9 cellular contexts compared by ENCODE assay signal in the genomic region with DNA sequence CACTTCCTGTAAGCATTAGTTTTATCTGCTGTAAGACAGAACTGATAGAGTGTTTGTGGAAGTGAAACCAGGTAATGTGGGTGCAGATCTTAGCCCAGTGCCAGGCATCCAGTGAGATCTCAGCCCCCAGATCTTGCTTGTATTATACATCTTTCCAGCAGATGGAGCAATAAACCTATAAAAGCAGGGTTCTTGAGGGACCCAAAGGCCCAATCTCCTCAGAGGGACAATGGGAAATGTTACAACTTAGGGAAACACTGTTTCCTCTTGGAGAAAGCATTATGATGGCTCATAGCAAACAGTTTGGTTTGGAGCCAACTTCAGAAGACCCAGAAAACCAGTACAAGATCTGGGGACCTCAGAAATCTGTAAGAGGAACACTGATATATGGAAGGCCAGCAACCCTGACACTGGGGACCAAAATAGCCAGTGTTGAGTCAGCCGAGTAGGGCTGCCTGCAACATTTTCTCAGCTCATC.
A peak's percentile ranks its signal among the peaks of the same experiment; 100 is the strongest.
DNase-seq lines count a peak whose midpoint lies in the region; ATAC-seq and TF ChIP-seq lines count a peak whose summit lies in the region.
"Had no signal": no experiment of that assay in that cellular context is flagged by ENCODE, and none has a peak within 500 bp of the region (broad histone marks: within the 10 kb centered on the region; RNA-seq: fewer than 3 reads in every experiment).

No MANE protein-coding gene starts in this region.

- H3K4me3 Mint-ChIP-seq in CD4-positive, alpha-beta T cell, result no peak overlapping the region
- H3K4me3 Mint-ChIP-seq in activated CD8-positive, alpha-beta T cell treated with anti-CD3 and anti-CD28 coated beads, Interleukin-2, amount 10 ng/mL, durations not matched to agents 7 days and 5 days, result no peak overlapping the region
- H3K4me3 Mint-ChIP-seq: T-cell had no signal

- H3K4me3 ChIP-seq in right cardiac atrium (ENCODE audit: low read length) (no peak overlapping the region), skin epidermis (no peak overlapping the region)

- H3K27me3 Mint-ChIP-seq in CD4-positive, alpha-beta T cell, result no peaks in the 10 kb centered on the region
- no peaks in the 10 kb centered on the region for H3K27me3 Mint-ChIP-seq in activated CD8-positive, alpha-beta T cell treated with anti-CD3 and anti-CD28 coated beads, Interleukin-2, amount 10 ng/mL, durations not matched to agents 7 days and 5 days (ENCODE audit: low read depth)
- H3K27me3 Mint-ChIP-seq: T-cell had no signal

- no peaks in the 10 kb centered on the region for H3K4me1 Mint-ChIP-seq in CD4-positive, alpha-beta T cell (ENCODE audit: low read depth)
- no peaks in the 10 kb centered on the region for H3K4me1 Mint-ChIP-seq in activated CD8-positive, alpha-beta T cell treated with anti-CD3 and anti-CD28 coated beads, Interleukin-2, amount 10 ng/mL, durations not matched to agents 7 days and 5 days (ENCODE audit: low read depth)
- H3K4me1 Mint-ChIP-seq: T-cell had no signal

- intact Hi-C loops in CD4-positive, alpha-beta T cell (cut with DNase I, micrococcal nuclease), result no loop called here
- intact Hi-C loops in right cardiac atrium (cut with DNase I), result loop anchor here (2.0 to 10.0 kb wide), 6 partner anchors 55 to 836 kb away; no protein-coding TSS in a partner anchor

- no peak overlapping the region for H3K27ac ChIP-seq in CD4-positive, alpha-beta T cell (ENCODE audit: low read depth, low read length)
- no peak overlapping the region for H3K27ac ChIP-seq in right cardiac atrium (ENCODE audit: low read length)
- peak overlapping the region in 16 of 21 experiments; percentile 2 to 69 (median 48) for H3K27ac ChIP-seq in skin epidermis

- H3K9me3 ChIP-seq in CD4-positive, alpha-beta T cell (ENCODE audit: control insufficient read depth, low read length), result no peaks in the 10 kb centered on the region
- H3K9me3 ChIP-seq in right cardiac atrium (ENCODE audit: control insufficient read depth, low read length), result no peaks in the 10 kb centered on the region

- no peaks in the 10 kb centered on the region for H3K27me3 ChIP-seq in CD4-positive, alpha-beta T cell (ENCODE audit: control insufficient read depth, insufficient read depth, low read length)
- no peaks in the 10 kb centered on the region for H3K27me3 ChIP-seq in right cardiac atrium (ENCODE audit: control insufficient read depth, insufficient read depth)

- POLR2A ChIA-PET in CD4-positive, alpha-beta T cell (lab: Charles Lee), result no interaction called here
- POLR2A ChIA-PET in activated CD8-positive, alpha-beta T cell treated with anti-CD3 and anti-CD28 coated beads, Interleukin-2, amount 10 ng/mL, durations not matched to agents 7 days and 5 days (lab: Charles Lee), result no interaction called here

- CTCF ChIA-PET in CD4-positive, alpha-beta T cell (lab: Charles Lee), result no interaction called here
- CTCF ChIA-PET in activated CD8-positive, alpha-beta T cell treated with anti-CD3 and anti-CD28 coated beads, Interleukin-2, amount 10 ng/mL, durations not matched to agents 7 days and 5 days (lab: Charles Lee), result interaction anchor here (2.3 kb wide), 1 partner anchor 645 kb away, joined by 10 read pairs; no protein-coding TSS in a partner anchor

- DNase-seq in CD4-positive, alpha-beta T cell, result no peak
- peak; percentile 0 for DNase-seq in NCI-H2107 (lab: John Stamatoyannopoulos, UW)
- no peak for DNase-seq in activated CD8-positive, alpha-beta T cell treated with anti-CD3 and anti-CD28 coated beads, Interleukin-2, amount 10 ng/mL, durations not matched to agents 7 days and 5 days
- DNase-seq in right cardiac atrium, result no peak
- DNase-seq in activated effector memory CD4-positive, alpha-beta T cell treated with anti-CD3 and anti-CD28 coated beads, Interleukin-2, amount 50 U/mL, for 16 hours, result no peak

- 23% methylated on average over 1 of the region's 1 CpG for WGBS in right cardiac atrium

- no peaks in the 10 kb centered on the region for H3K36me3 Mint-ChIP-seq in CD4-positive, alpha-beta T cell (ENCODE audit: low read depth)
- H3K36me3 Mint-ChIP-seq in activated CD8-positive, alpha-beta T cell treated with anti-CD3 and anti-CD28 coated beads, Interleukin-2, amount 10 ng/mL, durations not matched to agents 7 days and 5 days (ENCODE audit: low read depth), result no peaks in the 10 kb centered on the region
- H3K36me3 Mint-ChIP-seq: T-cell had no signal

- no peaks in the 10 kb centered on the region for H3K4me1 ChIP-seq in right cardiac atrium (ENCODE audit: control insufficient read depth, insufficient read depth, low read length)

- no peaks in the 10 kb centered on the region for H3K9me3 Mint-ChIP-seq in CD4-positive, alpha-beta T cell
- H3K9me3 Mint-ChIP-seq in activated CD8-positive, alpha-beta T cell treated with anti-CD3 and anti-CD28 coated beads, Interleukin-2, amount 10 ng/mL, durations not matched to agents 7 days and 5 days (ENCODE audit: insufficient read depth), result no peaks in the 10 kb centered on the region
- H3K9me3 Mint-ChIP-seq: T-cell had no signal

- no peak overlapping the region for H3K27ac Mint-ChIP-seq in CD4-positive, alpha-beta T cell
- no peak overlapping the region for H3K27ac Mint-ChIP-seq in activated CD8-positive, alpha-beta T cell treated with anti-CD3 and anti-CD28 coated beads, Interleukin-2, amount 10 ng/mL, durations not matched to agents 7 days and 5 days
- H3K27ac Mint-ChIP-seq: T-cell had no signal

- TF ChIP-seq CTCF in CD4-positive, alpha-beta T cell (IDR thresholded peaks at IDR 0.05), result peak; percentile 5

- no peak for ATAC-seq in CD4-positive, alpha-beta T cell (ENCODE audit: poor library complexity)
- peak; percentile 100 for ATAC-seq in GM19043 (IDR thresholded peaks at IDR 0.05; ENCODE audit: low read depth, unreplicated experiment)
- ATAC-seq in HG03066 (IDR thresholded peaks at IDR 0.05; ENCODE audit: low read depth, unreplicated experiment), result peak; percentile 100
- peak; percentile 36 for ATAC-seq in activated CD8-positive, alpha-beta T cell treated with anti-CD3 and anti-CD28 coated beads, Interleukin-2, amount 10 ng/mL, durations not matched to agents 7 days and 5 days
- ATAC-seq in right cardiac atrium, result peak; percentile 75 to 81
- ATAC-seq: T-cell had no signal

Comparison
In these comparisons a context has a peak if more than half of its experiments do, and no peak if none do; other contexts are left out.
1. H3K27ac ChIP-seq: peak in skin epidermis (16 of 21); none in CD4-positive, alpha-beta T cell (single experiment) and right cardiac atrium (single experiment).
2. intact Hi-C loops: an anchor here in right cardiac atrium (2.0 to 10.0 kb wide); none called in CD4-positive, alpha-beta T cell.